In genomic region chr3:34264650-34265049, GRCh38 we compare ENCODE assay signal across 30 cellular contexts.
"Had no signal": no experiment of that assay in that cellular context is flagged by ENCODE, and none has a peak within 500 bp of the region (broad histone marks: within the 10 kb centered on the region; RNA-seq: fewer than 3 reads in every experiment).

No MANE protein-coding gene starts in this region.

- ATAC-seq: activated T-helper 17 cell treated with anti-CD3 and anti-CD28 coated beads, Interleukin-2, amount 50 U/mL, for 72 hours; effector memory CD8-positive, alpha-beta T cell; esophagus mucosa; gastroesophageal sphincter; left ventricle myocardium superior; natural killer cell; stimulated activated memory B cell treated with anti-CD40 and anti-IgM and Interleukin-4, amounts not matched to agents 10 μg/mL and 1 μg/mL and 100 μg/mL, for 72 hours; WTC11 had no signal

- H3K27ac Mint-ChIP-seq: activated naive CD8-positive, alpha-beta T cell; activated T-cell treated with anti-CD3 and anti-CD28 coated beads, Interleukin-2, amount 50 U/mL, for 24 hours; activated T-helper 17 cell treated with anti-CD3 and anti-CD28 coated beads, Interleukin-2, amount 50 U/mL, for 72 hours; effector memory CD8-positive, alpha-beta T cell; mesothelial cell of epicardium; natural killer cell; progenitor cell of endocrine pancreas; stimulated activated memory B cell treated with anti-CD40 and anti-IgM and Interleukin-4, amounts not matched to agents 10 μg/mL and 1 μg/mL and 100 μg/mL, for 72 hours; WTC11 had no signal

- H3K4me1 Mint-ChIP-seq: activated T-helper 17 cell treated with anti-CD3 and anti-CD28 coated beads, Interleukin-2, amount 50 U/mL, for 72 hours; central memory CD8-positive, alpha-beta T cell; natural killer cell had no signal

- DNase-seq: activated CD4-positive, alpha-beta T cell treated with anti-CD3 and anti-CD28 coated beads, Interleukin-2, amount 50 U/mL, for 4 hours; activated CD8-positive, alpha-beta memory T cell treated with anti-CD3 and anti-CD28 coated beads for 24 hours; activated CD8-positive, alpha-beta memory T cell treated with anti-CD3 and anti-CD28 coated beads, Interleukin-2, amount 50 U/mL, for 4 hours; activated T-cell treated with anti-CD3 and anti-CD28 coated beads, Interleukin-2, amount 50 U/mL, for 24 hours; adrenal gland; colonic mucosa; dorsolateral prefrontal cortex; effector memory CD8-positive, alpha-beta T cell; head of caudate nucleus; hypothalamus; left ventricle myocardium superior; mammary epithelial cell; natural killer cell; retina; sigmoid colon; stimulated activated CD4-positive, alpha-beta T cell treated with anti-CD3 and anti-CD28 coated beads, Interleukin-15, amount 100 ng/mL, for 24 hours; stomach; T-helper 9 cell; transverse colon had no signal

- H3K4me3 Mint-ChIP-seq: activated naive CD8-positive, alpha-beta T cell; activated T-cell treated with anti-CD3 and anti-CD28 coated beads, Interleukin-2, amount 50 U/mL, for 24 hours; activated T-helper 17 cell treated with anti-CD3 and anti-CD28 coated beads, Interleukin-2, amount 50 U/mL, for 72 hours; central memory CD8-positive, alpha-beta T cell; effector memory CD8-positive, alpha-beta T cell; mesothelial cell of epicardium; natural killer cell; stimulated activated memory B cell treated with anti-CD40 and anti-IgM and Interleukin-4, amounts not matched to agents 10 μg/mL and 1 μg/mL and 100 μg/mL, for 72 hours; WTC11 had no signal

- H3K9me3 Mint-ChIP-seq: activated T-cell treated with anti-CD3 and anti-CD28 coated beads, Interleukin-2, amount 50 U/mL, for 24 hours; activated T-helper 17 cell treated with anti-CD3 and anti-CD28 coated beads, Interleukin-2, amount 50 U/mL, for 72 hours; central memory CD8-positive, alpha-beta T cell; effector memory CD8-positive, alpha-beta T cell; mesothelial cell of epicardium; natural killer cell; stimulated activated memory B cell treated with anti-CD40 and anti-IgM and Interleukin-4, amounts not matched to agents 10 μg/mL and 1 μg/mL and 100 μg/mL, for 72 hours; WTC11 had no signal

- H3K27me3 Mint-ChIP-seq: progenitor cell of endocrine pancreas; stimulated activated memory B cell treated with anti-CD40 and anti-IgM and Interleukin-4, amounts not matched to agents 10 μg/mL and 1 μg/mL and 100 μg/mL, for 72 hours had no signal

- H3K36me3 Mint-ChIP-seq: activated naive CD8-positive, alpha-beta T cell; mesothelial cell of epicardium; natural killer cell; stimulated activated memory B cell treated with anti-CD40 and anti-IgM and Interleukin-4, amounts not matched to agents 10 μg/mL and 1 μg/mL and 100 μg/mL, for 72 hours; WTC11 had no signal

- FAIRE-seq: astrocyte, endothelial cell of umbilical vein had no signal
